Comparison of ENCODE assay signal across 23 cellular contexts in the genomic region with DNA sequence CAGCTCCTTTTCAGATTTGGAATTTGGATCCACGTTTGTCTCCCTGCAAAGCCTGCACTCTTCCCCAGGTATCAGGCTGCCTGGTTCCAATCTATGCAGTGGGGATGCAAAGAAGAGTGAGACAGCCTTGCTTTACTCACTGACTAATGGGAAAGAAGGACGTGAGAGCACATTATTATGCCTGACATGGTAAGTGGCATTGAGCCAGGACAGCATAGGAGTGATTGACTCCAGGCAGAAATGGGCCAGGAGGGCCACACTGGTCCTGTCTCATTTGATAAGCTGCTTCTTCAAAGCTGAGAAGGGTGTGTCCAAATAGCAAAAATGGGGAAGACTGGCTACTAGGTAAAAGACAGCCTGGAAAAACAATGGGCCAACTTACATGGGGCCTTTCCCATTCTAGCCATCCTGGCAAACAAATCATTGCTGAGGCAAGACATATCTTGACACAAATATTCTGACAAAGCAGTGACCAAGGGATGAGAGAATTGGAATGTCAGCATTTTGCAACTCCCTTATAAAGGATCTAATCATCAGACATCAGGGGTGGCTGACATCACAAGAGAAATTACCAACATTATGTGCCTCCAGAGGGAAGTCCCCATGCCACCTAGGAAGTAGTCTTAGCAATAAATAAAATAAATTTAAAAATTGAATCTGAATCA. TPM values are rescaled to one million over a fixed set of nuclear protein-coding genes. Genes with fewer than 3 reads are reported as not detected.
DNase-seq lines count a peak whose midpoint lies in the region; ATAC-seq and TF ChIP-seq lines count a peak whose summit lies in the region.
"Had no signal": no experiment of that assay in that cellular context is flagged by ENCODE, and none has a peak within 500 bp of the region (broad histone marks: within the 10 kb centered on the region; RNA-seq: fewer than 3 reads in every experiment).

No MANE protein-coding gene starts in this region.

- H2AK5ac ChIP-seq in mesenchymal stem cell (ENCODE audit: low read length, severe bottlenecking): no peak overlapping the region

- ATAC-seq in HG02798 (IDR thresholded peaks at IDR 0.05; ENCODE audit: poor library complexity, unreplicated experiment): no peak
- ATAC-seq: activated naive CD8-positive, alpha-beta T cell treated with anti-CD3 and anti-CD28 coated beads, Interleukin-2, amount 50 U/mL, for 24 hours; activated T-cell treated with anti-CD3 and anti-CD28 coated beads, Interleukin-2, amount 50 U/mL, for 4 hours; body of pancreas; left cardiac atrium; Right ventricle myocardium inferior; sciatic nerve; stimulated activated memory B cell treated with anti-CD40 and anti-IgM and Interleukin-4, amounts not matched to agents 10 μg/mL and 1 μg/mL and 100 μg/mL, for 72 hours; upper lobe of right lung had no signal

- no peak overlapping the region for H3K4me2 ChIP-seq in mesenchymal stem cell (ENCODE audit: low read length, poor library complexity, severe bottlenecking)

- peaks cover 5% of the 10 kb centered on the region for H3K4me1 ChIP-seq in mesenchymal stem cell (ENCODE audit: control insufficient read depth, insufficient read depth, low read depth, low read length)
- H3K4me1 ChIP-seq: body of pancreas, upper lobe of right lung had no signal

- no peak overlapping the region for H3K18ac ChIP-seq in mesenchymal stem cell (ENCODE audit: low read depth in 1 of 2, low read length in 2 of 2)

- H3K27me3 ChIP-seq in MG63 (no peaks in the 10 kb centered on the region), mesenchymal stem cell (ENCODE audit: control insufficient read depth in 1 of 2, insufficient read depth in 1 of 2, low read length in 2 of 2) (no peaks in the 10 kb centered on the region)
- H3K27me3 ChIP-seq: body of pancreas, upper lobe of right lung had no signal

- no peak overlapping the region for H4K8ac ChIP-seq in mesenchymal stem cell (ENCODE audit: low read length)

- H3K9ac ChIP-seq in mesenchymal stem cell (ENCODE audit: low read length): no peak overlapping the region

- H3K14ac ChIP-seq in mesenchymal stem cell (ENCODE audit: low read length in 2 of 2): no peak overlapping the region

- H3K23ac ChIP-seq in mesenchymal stem cell (ENCODE audit: low read length in 2 of 2): no peak overlapping the region

- H3K4me3 ChIP-seq in MG63 (no peak overlapping the region), cardiac fibroblast (replicated peaks in 1 of 2; ENCODE audit: low read depth in 2 of 2, low read length in 2 of 2) (no peak overlapping the region), mesenchymal stem cell (ENCODE audit: insufficient read depth in 1 of 2, low read depth in 1 of 2, low read length in 2 of 2) (no peak overlapping the region)
- H3K4me3 ChIP-seq: body of pancreas, upper lobe of right lung had no signal

- H2BK120ac ChIP-seq in mesenchymal stem cell (ENCODE audit: low read depth, low read length): no peak overlapping the region

- no peak overlapping the region for H2BK5ac ChIP-seq in mesenchymal stem cell (ENCODE audit: low read depth, low read length, poor library complexity, severe bottlenecking)

- no peak overlapping the region for H2BK15ac ChIP-seq in mesenchymal stem cell (ENCODE audit: low read depth, poor library complexity, severe bottlenecking)

- DNase-seq in EL: peak; percentile 22
- peak; percentile 2 for DNase-seq in MG63
- peak; percentile 21 to 54 for DNase-seq in cardiac fibroblast (ENCODE audit: low read depth in 2 of 2)
- peak; percentile 37 for DNase-seq in mesenchymal stem cell
- DNase-seq in activated CD4-positive, CD25-positive, alpha-beta regulatory T cell treated with anti-CD3 and anti-CD28 coated beads, Interleukin-2, amount 50 U/mL, for 72 hours: no peak
- no peak for DNase-seq in NCI-H2081 treated with DMSO at 0.1 percent for 48 hours (lab: John Stamatoyannopoulos, UW)
- DNase-seq: activated CD4-positive, alpha-beta T cell treated with anti-CD3 and anti-CD28 coated beads for 4 hours; activated gamma-delta T cell treated with Interleukin-2 at 50 U/mL for 16 hours; activated naive CD8-positive, alpha-beta T cell treated with anti-CD3 and anti-CD28 coated beads, Interleukin-2, amount 50 U/mL, for 24 hours; activated T-cell treated with anti-CD3 and anti-CD28 coated beads, Interleukin-2, amount 50 U/mL, for 4 hours; body of pancreas; CD4-positive, CD25-positive, alpha-beta regulatory T cell; foreskin melanocyte; left cardiac atrium; NCI-H1092; NCI-H187 treated with DMSO at 0.1 percent for 48 hours; NCI-H774; stimulated activated CD4-positive, alpha-beta T cell treated with anti-CD3 and anti-CD28 coated beads, Interleukin-4, amount 100 ng/mL, for 4 hours; upper lobe of right lung had no signal

- 88% methylated on average over 2 of the region's 2 CpGs for WGBS in mesenchymal stem cell

- H3K27ac ChIP-seq in mesenchymal stem cell (ENCODE audit: low read length, poor library complexity, severe bottlenecking): no peak overlapping the region
- H3K27ac ChIP-seq: body of pancreas, upper lobe of right lung had no signal

- no peak overlapping the region for H4K91ac ChIP-seq in mesenchymal stem cell (ENCODE audit: low read length)

- H2BK12ac ChIP-seq in mesenchymal stem cell (ENCODE audit: low read length in 2 of 2): no peak overlapping the region

- H3K79me1 ChIP-seq in mesenchymal stem cell (replicated peaks; ENCODE audit: low read length, poor library complexity, severe bottlenecking): peaks cover 23% of the 10 kb centered on the region

- no peak for TF ChIP-seq CTCF in cardiac fibroblast (IDR thresholded peaks at IDR 0.05; ENCODE audit: low read depth, low read length)

- no peak overlapping the region for H2AFZ ChIP-seq in mesenchymal stem cell (ENCODE audit: low read depth, low read length)

- no peak overlapping the region for H3K4ac ChIP-seq in mesenchymal stem cell (ENCODE audit: low read depth in 1 of 2, low read length in 2 of 2)

- H3K36me3 ChIP-seq in MG63: no peaks in the 10 kb centered on the region
- H3K36me3 ChIP-seq in mesenchymal stem cell (ENCODE audit: control insufficient read depth in 1 of 2, insufficient read depth in 2 of 2, low read depth in 1 of 2, low read length in 2 of 2): peaks cover 8 to 71% of the 10 kb centered on the region in 2 experiments
- H3K36me3 ChIP-seq: upper lobe of right lung had no signal

- no peaks in the 10 kb centered on the region for H3K9me3 ChIP-seq in MG63
- H3K9me3 ChIP-seq in mesenchymal stem cell (ENCODE audit: control insufficient read depth, low read length): no peaks in the 10 kb centered on the region
- H3K9me3 ChIP-seq: body of pancreas, upper lobe of right lung had no signal

RNA-seq across cellular contexts. Expression of gene CDH11, which starts 38.5 kb away (rescaled TPM):
- total RNA-seq in MG63 (2014; rRNA removed; shearing (Covaris generic); ENCODE audit: low replicate concordance): 22.1 and 33.2 TPM in 2 replicates
- 237 TPM for polyA plus RNA-seq in mesenchymal stem cell (2013, experiment 1 of 2)
- polyA plus RNA-seq in mesenchymal stem cell (2013, experiment 2 of 2): 227 TPM
- total RNA-seq: CD4-positive, CD25-positive, alpha-beta regulatory T cell had no signal
- polyA plus RNA-seq: CD4-positive, CD25-positive, alpha-beta regulatory T cell had no signal

Comparison
In these comparisons a context has a peak if more than half of its experiments do, and no peak if none do; other contexts are left out.
1. DNase-seq: peak in EL (single experiment), MG63 (single experiment), cardiac fibroblast (2 of 2) and mesenchymal stem cell (single experiment); none in activated CD4-positive, CD25-positive, alpha-beta regulatory T cell treated with anti-CD3 and anti-CD28 coated beads, Interleukin-2, amount 50 U/mL, for 72 hours (single experiment) and NCI-H2081 treated with DMSO at 0.1 percent for 48 hours (single experiment).